1 cellular context compared by ENCODE assay signal in the genomic region with DNA sequence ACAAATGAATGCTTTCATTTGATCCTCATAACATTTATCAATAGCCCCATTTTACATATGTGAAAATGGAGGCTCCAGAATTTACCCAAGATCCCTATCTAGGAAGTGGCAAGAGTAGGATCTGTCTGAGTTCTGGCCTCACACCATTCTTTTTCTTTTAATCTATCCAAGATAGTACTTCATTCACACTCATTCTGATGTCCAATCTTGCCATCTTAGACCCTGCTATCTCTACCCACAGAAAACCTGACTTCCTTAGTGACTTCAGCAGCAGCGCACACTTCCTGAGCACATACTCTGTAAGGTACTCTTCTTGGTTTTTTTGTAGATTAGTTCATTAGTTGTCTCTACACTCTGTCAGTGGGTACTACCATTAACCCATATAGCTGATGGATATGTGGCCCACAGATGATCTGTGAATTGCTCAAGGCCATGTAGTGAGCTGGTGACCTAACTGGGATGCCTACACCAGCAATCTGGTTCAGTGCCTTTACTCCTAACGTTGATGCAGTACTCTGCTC.
TF ChIP-seq lines count a peak whose summit lies in the region.

No MANE protein-coding gene starts in this region.

TF ChIP-seq in K562, 482 proteins besides CTCF, POLR2A, EP300 and RAD21 (continued from another document and continues in another):
- TF ChIP-seq, protein P1, sequence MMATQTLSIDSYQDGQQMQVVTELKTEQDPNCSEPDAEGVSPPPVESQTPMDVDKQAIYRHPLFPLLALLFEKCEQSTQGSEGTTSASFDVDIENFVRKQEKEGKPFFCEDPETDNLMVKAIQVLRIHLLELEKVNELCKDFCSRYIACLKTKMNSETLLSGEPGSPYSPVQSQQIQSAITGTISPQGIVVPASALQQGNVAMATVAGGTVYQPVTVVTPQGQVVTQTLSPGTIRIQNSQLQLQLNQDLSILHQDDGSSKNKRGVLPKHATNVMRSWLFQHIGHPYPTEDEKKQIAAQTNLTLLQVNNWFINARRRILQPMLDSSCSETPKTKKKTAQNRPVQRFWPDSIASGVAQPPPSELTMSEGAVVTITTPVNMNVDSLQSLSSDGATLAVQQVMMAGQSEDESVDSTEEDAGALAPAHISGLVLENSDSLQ (IDR thresholded peaks at IDR 0.05): no peak
- TF ChIP-seq NBN (IDR thresholded peaks at IDR 0.05; ENCODE audit: low read depth) (no peak), ZNF212 (CRISPR knock-in tag; IDR thresholded peaks at IDR 0.05) (no peak), SPI1 (IDR thresholded peaks at IDR 0.05; ENCODE audit: borderline replicate concordance, low read depth, low read length) (peak; percentile 40; the same call in 1 of the 2 replicates), MCM5 (IDR thresholded peaks at IDR 0.05; ENCODE audit: low read depth) (no peak), FOSL1 (tag; conservative IDR thresholded peaks at IDR 0.05) (no peak), E2F5 (CRISPR knock-in tag; IDR thresholded peaks at IDR 0.05) (no peak), CTCFL (IDR thresholded peaks at IDR 0.05; ENCODE audit: borderline replicate concordance, insufficient read depth, low read depth, low read length, poor library complexity, severe bottlenecking) (no peak), HSF4 (CRISPR knock-in tag; IDR thresholded peaks at IDR 0.05; ENCODE audit: borderline replicate concordance) (0 out of 2 replicates have a peak, but pooled peaks have one; percentile 3), ZNF184 (CRISPR knock-in tag; IDR thresholded peaks at IDR 0.05) (no peak), ZNF23 (CRISPR knock-in tag; IDR thresholded peaks at IDR 0.05) (no peak), TFAM (CRISPR knock-in tag; conservative IDR thresholded peaks at IDR 0.05) (no peak), TAF15 (IDR thresholded peaks at IDR 0.05; ENCODE audit: low read depth, low read length) (no peak), MTA1 (IDR thresholded peaks at IDR 0.05; ENCODE audit: borderline replicate concordance) (no peak), KDM2B (CRISPR knock-in tag; IDR thresholded peaks at IDR 0.05) (no peak), U2AF2 (optimal IDR thresholded peaks at IDR 0.05; ENCODE audit: low read depth, low read length) (no peak), ZNF3 (CRISPR knock-in tag; IDR thresholded peaks at IDR 0.05) (no peak), ZKSCAN1 (IDR thresholded peaks at IDR 0.05; ENCODE audit: low read depth, low read length) (no peak), IFI16 (CRISPR knock-in tag; IDR thresholded peaks at IDR 0.05) (no peak), STAT6 (CRISPR knock-in tag; IDR thresholded peaks at IDR 0.05) (no peak), FIP1L1 (IDR thresholded peaks at IDR 0.05; ENCODE audit: low read depth, low read length, poor library complexity, severe bottlenecking) (no peak), GMEB1 (CRISPR knock-in tag; IDR thresholded peaks at IDR 0.05) (no peak; the same call in 1 of the 2 replicates), VEZF1 (CRISPR knock-in tag; IDR thresholded peaks at IDR 0.05) (no peak), ZNF655 (CRISPR knock-in tag; IDR thresholded peaks at IDR 0.05) (no peak), C11orf30 (IDR thresholded peaks at IDR 0.05; ENCODE audit: low read depth) (no peak), ARHGAP35 (IDR thresholded peaks at IDR 0.05; ENCODE audit: partially characterized antibody) (no peak), NR2C1 (IDR thresholded peaks at IDR 0.05) (no peak), NR2C1 (tag; IDR thresholded peaks at IDR 0.05) (0 out of 2 replicates have a peak, but pooled peaks have one; percentile 7), CREM (IDR thresholded peaks at IDR 0.05; ENCODE audit: low read depth) (peak; percentile 43; the same call in 1 of the 2 replicates), POLR2AphosphoS2 (IDR thresholded peaks at IDR 0.05; ENCODE audit: low read length) (no peak), RUNX1 (IDR thresholded peaks at IDR 0.05; ENCODE audit: low read depth) (no peak), FOS (IDR thresholded peaks at IDR 0.05; ENCODE audit: extremely low read depth, insufficient read length) (no peak), CBX5 (IDR thresholded peaks at IDR 0.05; ENCODE audit: borderline replicate concordance, low read depth) (no peak)
- TF ChIP-seq, protein P2, sequence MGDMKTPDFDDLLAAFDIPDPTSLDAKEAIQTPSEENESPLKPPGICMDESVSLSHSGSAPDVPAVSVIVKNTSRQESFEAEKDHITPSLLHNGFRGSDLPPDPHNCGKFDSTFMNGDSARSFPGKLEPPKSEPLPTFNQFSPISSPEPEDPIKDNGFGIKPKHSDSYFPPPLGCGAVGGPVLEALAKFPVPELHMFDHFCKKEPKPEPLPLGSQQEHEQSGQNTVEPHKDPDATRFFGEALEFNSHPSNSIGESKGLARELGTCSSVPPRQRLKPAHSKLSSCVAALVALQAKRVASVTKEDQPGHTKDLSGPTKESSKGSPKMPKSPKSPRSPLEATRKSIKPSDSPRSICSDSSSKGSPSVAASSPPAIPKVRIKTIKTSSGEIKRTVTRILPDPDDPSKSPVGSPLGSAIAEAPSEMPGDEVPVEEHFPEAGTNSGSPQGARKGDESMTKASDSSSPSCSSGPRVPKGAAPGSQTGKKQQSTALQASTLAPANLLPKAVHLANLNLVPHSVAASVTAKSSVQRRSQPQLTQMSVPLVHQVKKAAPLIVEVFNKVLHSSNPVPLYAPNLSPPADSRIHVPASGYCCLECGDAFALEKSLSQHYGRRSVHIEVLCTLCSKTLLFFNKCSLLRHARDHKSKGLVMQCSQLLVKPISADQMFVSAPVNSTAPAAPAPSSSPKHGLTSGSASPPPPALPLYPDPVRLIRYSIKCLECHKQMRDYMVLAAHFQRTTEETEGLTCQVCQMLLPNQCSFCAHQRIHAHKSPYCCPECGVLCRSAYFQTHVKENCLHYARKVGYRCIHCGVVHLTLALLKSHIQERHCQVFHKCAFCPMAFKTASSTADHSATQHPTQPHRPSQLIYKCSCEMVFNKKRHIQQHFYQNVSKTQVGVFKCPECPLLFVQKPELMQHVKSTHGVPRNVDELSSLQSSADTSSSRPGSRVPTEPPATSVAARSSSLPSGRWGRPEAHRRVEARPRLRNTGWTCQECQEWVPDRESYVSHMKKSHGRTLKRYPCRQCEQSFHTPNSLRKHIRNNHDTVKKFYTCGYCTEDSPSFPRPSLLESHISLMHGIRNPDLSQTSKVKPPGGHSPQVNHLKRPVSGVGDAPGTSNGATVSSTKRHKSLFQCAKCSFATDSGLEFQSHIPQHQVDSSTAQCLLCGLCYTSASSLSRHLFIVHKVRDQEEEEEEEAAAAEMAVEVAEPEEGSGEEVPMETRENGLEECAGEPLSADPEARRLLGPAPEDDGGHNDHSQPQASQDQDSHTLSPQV (IDR thresholded peaks at IDR 0.05): peak; percentile 92
- TF ChIP-seq, protein P3, sequence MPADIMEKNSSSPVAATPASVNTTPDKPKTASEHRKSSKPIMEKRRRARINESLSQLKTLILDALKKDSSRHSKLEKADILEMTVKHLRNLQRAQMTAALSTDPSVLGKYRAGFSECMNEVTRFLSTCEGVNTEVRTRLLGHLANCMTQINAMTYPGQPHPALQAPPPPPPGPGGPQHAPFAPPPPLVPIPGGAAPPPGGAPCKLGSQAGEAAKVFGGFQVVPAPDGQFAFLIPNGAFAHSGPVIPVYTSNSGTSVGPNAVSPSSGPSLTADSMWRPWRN (IDR thresholded peaks at IDR 0.05; ENCODE audit: low read depth): no peak
- TF ChIP-seq, protein P4, sequence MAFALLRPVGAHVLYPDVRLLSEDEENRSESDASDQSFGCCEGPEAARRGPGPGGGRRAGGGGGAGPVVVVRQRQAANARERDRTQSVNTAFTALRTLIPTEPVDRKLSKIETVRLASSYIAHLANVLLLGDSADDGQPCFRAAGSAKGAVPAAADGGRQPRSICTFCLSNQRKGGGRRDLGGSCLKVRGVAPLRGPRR (CRISPR knock-in tag; IDR thresholded peaks at IDR 0.05): no peak
